Comparison of ENCODE assay signal across 18 cellular contexts in genomic region chr21:41707231-41707988, GRCh38. TPM values are rescaled to one million over a fixed set of nuclear protein-coding genes. Genes with fewer than 3 reads are reported as not detected.
DNase-seq lines count a peak whose midpoint lies in the region; ATAC-seq, FAIRE-seq and TF ChIP-seq lines count a peak whose summit lies in the region.
"Had no signal": no experiment of that assay in that cellular context is flagged by ENCODE, and none has a peak within 500 bp of the region (broad histone marks: within the 10 kb centered on the region; RNA-seq: fewer than 3 reads in every experiment).

No MANE protein-coding gene starts in this region.

- no peak overlapping the region for H3K27ac Mint-ChIP-seq in activated CD4-positive, alpha-beta T cell treated with anti-CD3 and anti-CD28 coated beads for 36 hours
- no peak overlapping the region for H3K27ac Mint-ChIP-seq in activated CD4-positive, alpha-beta T cell treated with anti-CD3 and anti-CD28 coated beads, Interleukin-2, amount 10 ng/mL, durations not matched to agents 24 days and 14 days

- peaks cover 9% of the 10 kb centered on the region for H3K4me1 Mint-ChIP-seq in activated CD4-positive, alpha-beta T cell treated with anti-CD3 and anti-CD28 coated beads for 36 hours
- peaks cover 11% of the 10 kb centered on the region for H3K4me1 Mint-ChIP-seq in activated CD4-positive, alpha-beta T cell treated with anti-CD3 and anti-CD28 coated beads, Interleukin-2, amount 10 ng/mL, durations not matched to agents 24 days and 14 days
- H3K4me1 Mint-ChIP-seq: CD8-positive, alpha-beta memory T cell had no signal

- H3K27me3 Mint-ChIP-seq in activated CD4-positive, alpha-beta T cell treated with anti-CD3 and anti-CD28 coated beads for 36 hours: peaks cover 11% of the 10 kb centered on the region
- H3K27me3 Mint-ChIP-seq in activated CD4-positive, alpha-beta T cell treated with anti-CD3 and anti-CD28 coated beads, Interleukin-2, amount 10 ng/mL, durations not matched to agents 24 days and 14 days: peaks cover 11% of the 10 kb centered on the region

- TF ChIP-seq CTCF in pancreas (IDR thresholded peaks at IDR 0.05): no peak

- FAIRE-seq in pancreas (lab: Jason Lieb, UNC): no peak

- no peaks in the 10 kb centered on the region for H3K9me3 ChIP-seq in pancreas
- H3K9me3 ChIP-seq: uterus had no signal

- CTCF ChIA-PET in activated CD4-positive, alpha-beta T cell treated with anti-CD3 and anti-CD28 coated beads for 36 hours (lab: Charles Lee): no interaction called here

- 44 to 55% methylated on average over 6 of the region's 6 CpGs for WGBS in pancreas, 2 donors

- no peak overlapping the region for H3K4me3 ChIP-seq in pancreas
- H3K4me3 ChIP-seq: uterus had no signal

- no peaks in the 10 kb centered on the region for H3K27me3 ChIP-seq in pancreas
- H3K27me3 ChIP-seq: uterus had no signal

- peak; percentile 46 to 73 (median 59) for ATAC-seq in pancreas
- no peak for ATAC-seq in activated CD4-positive, alpha-beta T cell treated with anti-CD3 and anti-CD28 coated beads for 36 hours
- no peak for ATAC-seq in GM21619 (IDR thresholded peaks at IDR 0.05; ENCODE audit: unreplicated experiment)
- ATAC-seq: activated naive CD8-positive, alpha-beta T cell treated with anti-CD3 and anti-CD28 coated beads, Interleukin-2, amount 50 U/mL, for 24 hours; sciatic nerve had no signal

- H3K4me1 ChIP-seq in pancreas: peaks cover 11 to 27% (median 12%) of the 10 kb centered on the region in 3 donors
- H3K4me1 ChIP-seq: uterus had no signal

- DNase-seq in DMS53 (lab: John Stamatoyannopoulos, UW) (peak; percentile 92), NCI-H2029 treated with DMSO at 0.1 percent for 48 hours (lab: John Stamatoyannopoulos, UW) (peak; percentile 90), dermis microvascular lymphatic vessel endothelial cell (ENCODE audit: low read depth in 2 of 2) (peak; percentile 9 to 42), pancreas (no peak), midbrain (lab: John Stamatoyannopoulos, UW) (no peak)
- DNase-seq in activated CD4-positive, alpha-beta T cell treated with anti-CD3 and anti-CD28 coated beads for 36 hours: no peak
- DNase-seq in activated CD4-positive, alpha-beta T cell treated with anti-CD3 and anti-CD28 coated beads, Interleukin-2, amount 10 ng/mL, durations not matched to agents 24 days and 14 days: no peak
- DNase-seq: activated CD8-positive, alpha-beta memory T cell treated with anti-CD3 and anti-CD28 coated beads for 24 hours; CD8-positive, alpha-beta memory T cell; effector CD4-positive, alpha-beta T cell; mesenchymal stem cell; NCI-H748 treated with DMSO at 0.1 percent for 48 hours; uterus had no signal

- H3K27ac ChIP-seq in pancreas: peak overlapping the region in 2 of 4 donors; percentile 65 to 66
- H3K27ac ChIP-seq: KMS-11, uterus had no signal

- no peaks in the 10 kb centered on the region for H3K36me3 Mint-ChIP-seq in activated CD4-positive, alpha-beta T cell treated with anti-CD3 and anti-CD28 coated beads for 36 hours (ENCODE audit: low read depth)
- no peaks in the 10 kb centered on the region for H3K36me3 Mint-ChIP-seq in activated CD4-positive, alpha-beta T cell treated with anti-CD3 and anti-CD28 coated beads, Interleukin-2, amount 10 ng/mL, durations not matched to agents 24 days and 14 days (ENCODE audit: low read depth)
- H3K36me3 Mint-ChIP-seq: CD8-positive, alpha-beta memory T cell had no signal

- POLR2A ChIA-PET in activated CD4-positive, alpha-beta T cell treated with anti-CD3 and anti-CD28 coated beads for 36 hours (lab: Charles Lee): no interaction called here

- intact Hi-C loops in pancreas (cut with DNase I): no loop called here
- intact Hi-C loops in activated CD4-positive, alpha-beta T cell treated with anti-CD3 and anti-CD28 coated beads for 36 hours (cut with DNase I, micrococcal nuclease): no loop called here
- intact Hi-C loops in activated CD4-positive, alpha-beta T cell treated with anti-CD3 and anti-CD28 coated beads, Interleukin-2, amount 10 ng/mL, durations not matched to agents 24 days and 14 days (cut with micrococcal nuclease): no loop called here

- no peak overlapping the region for H3K4me3 Mint-ChIP-seq in activated CD4-positive, alpha-beta T cell treated with anti-CD3 and anti-CD28 coated beads for 36 hours
- H3K4me3 Mint-ChIP-seq in activated CD4-positive, alpha-beta T cell treated with anti-CD3 and anti-CD28 coated beads, Interleukin-2, amount 10 ng/mL, durations not matched to agents 24 days and 14 days: no peak overlapping the region
- H3K4me3 Mint-ChIP-seq: activated naive CD8-positive, alpha-beta T cell treated with anti-CD3 and anti-CD28 coated beads, Interleukin-2, amount 50 U/mL, for 24 hours; CD8-positive, alpha-beta memory T cell had no signal

- no peaks in the 10 kb centered on the region for H3K36me3 ChIP-seq in pancreas
- H3K36me3 ChIP-seq: uterus had no signal

- peaks cover 8% of the 10 kb centered on the region for H3K9me3 Mint-ChIP-seq in activated CD4-positive, alpha-beta T cell treated with anti-CD3 and anti-CD28 coated beads for 36 hours (ENCODE audit: low read depth)
- H3K9me3 Mint-ChIP-seq in activated CD4-positive, alpha-beta T cell treated with anti-CD3 and anti-CD28 coated beads, Interleukin-2, amount 10 ng/mL, durations not matched to agents 24 days and 14 days: no peaks in the 10 kb centered on the region

RNA-seq across cellular contexts. Expression of gene RIPK4, which starts 59.4 kb away (rescaled TPM):
- 1.8 and 2.1 TPM in 2 replicates for total RNA-seq in dermis microvascular lymphatic vessel endothelial cell
- 10 to 100 TPM in 4 of 6 donors, 1 to 10 TPM in 2; 7.7 to 18.2 (median 12.8) TPM for total RNA-seq in pancreas
- polyA plus RNA-seq in pancreas: 10 to 100 TPM in 1 of 2 donors, 1 to 10 TPM in 1; 9.4 to 16.6 TPM
- total RNA-seq in activated CD4-positive, alpha-beta T cell treated with anti-CD3 and anti-CD28 coated beads for 36 hours: under 1 TPM; 0.56 to 0.64 TPM
- not detected in 2 replicates for total RNA-seq in activated CD4-positive, alpha-beta T cell treated with anti-CD3 and anti-CD28 coated beads, Interleukin-2, amount 10 ng/mL, durations not matched to agents 24 days and 14 days
- total RNA-seq: T-helper 2 cell treated with Interferon-gamma antibody and Interleukin-4, amounts not matched to agents 100 ng/mL and 5 ng/mL, for 36 hours had no signal
- polyA plus RNA-seq: CD8-positive, alpha-beta memory T cell had no signal

Comparison
In these comparisons a context has a peak if more than half of its experiments do, and no peak if none do; other contexts are left out.
1. DNase-seq: peak in DMS53 (single experiment), NCI-H2029 treated with DMSO at 0.1 percent for 48 hours (single experiment) and dermis microvascular lymphatic vessel endothelial cell (2 of 2); none in pancreas (0 of 6), midbrain (single experiment), activated CD4-positive, alpha-beta T cell treated with anti-CD3 and anti-CD28 coated beads for 36 hours (single experiment) and activated CD4-positive, alpha-beta T cell treated with anti-CD3 and anti-CD28 coated beads, Interleukin-2, amount 10 ng/mL, durations not matched to agents 24 days and 14 days (single experiment).
2. ATAC-seq: peak in pancreas (4 of 4); none in activated CD4-positive, alpha-beta T cell treated with anti-CD3 and anti-CD28 coated beads for 36 hours (single experiment) and GM21619 (single experiment).